18 cellular contexts compared by ENCODE assay signal in the genomic region with DNA sequence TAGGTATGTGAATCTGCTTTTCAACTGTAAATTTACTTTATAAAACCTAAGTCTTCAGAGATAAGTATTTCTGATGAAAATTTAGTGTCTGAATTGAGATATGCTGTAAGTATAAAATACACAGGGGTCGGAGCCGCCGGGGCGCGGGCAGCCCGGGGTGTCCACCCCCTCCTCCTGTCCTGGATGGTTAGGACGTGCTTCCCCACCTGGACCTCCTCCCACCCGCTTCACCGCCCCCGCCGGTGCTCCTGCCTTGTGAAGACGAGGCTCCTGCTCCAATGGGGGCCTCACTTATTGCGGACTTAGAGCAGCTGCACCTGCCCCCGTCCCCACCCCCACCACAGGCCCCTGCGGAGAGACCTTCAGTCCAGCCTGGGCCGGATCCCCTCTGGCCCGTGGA. TPM values are rescaled to one million over a fixed set of nuclear protein-coding genes. Genes with fewer than 3 reads are reported as not detected.
A peak's percentile ranks its signal among the peaks of the same experiment; 100 is the strongest.
DNase-seq lines count a peak whose midpoint lies in the region; ATAC-seq and TF ChIP-seq lines count a peak whose summit lies in the region.
"Had no signal": no experiment of that assay in that cellular context is flagged by ENCODE, and none has a peak within 500 bp of the region (broad histone marks: within the 10 kb centered on the region; RNA-seq: fewer than 3 reads in every experiment).

No MANE protein-coding gene starts in this region.

- no peak overlapping the region for H3K4me3 Mint-ChIP-seq in neural progenitor cell
- H3K4me3 Mint-ChIP-seq: B cell; CD4-positive, alpha-beta T cell; CD8-positive, alpha-beta T cell had no signal

- no peaks in the 10 kb centered on the region for H3K79me2 ChIP-seq in neural progenitor cell (ENCODE audit: low read depth)

- TF ChIP-seq POLR2A in spleen (IDR thresholded peaks at IDR 0.05): no peak

- H3K27ac ChIP-seq in neural progenitor cell (no peak overlapping the region), spleen (no peak overlapping the region)
- H3K27ac ChIP-seq: 22Rv1; A549; BLaER1 treated with 17β-estradiol and CSF1 and Interleukin-3, amounts not matched to agents 10 nM and 100 nM; C4-2B had no signal

- H3K36me3 ChIP-seq in neural progenitor cell (no peaks in the 10 kb centered on the region), spleen (no peaks in the 10 kb centered on the region)
- H3K36me3 ChIP-seq: BLaER1 treated with 17β-estradiol and CSF1 and Interleukin-3, amounts not matched to agents 10 nM and 100 nM had no signal

- ATAC-seq in HG02678 (IDR thresholded peaks at IDR 0.05; ENCODE audit: unreplicated experiment): no peak
- ATAC-seq: A549; CD8-positive, alpha-beta T cell had no signal

- H3K9me3 Mint-ChIP-seq in neural progenitor cell: no peaks in the 10 kb centered on the region
- H3K9me3 Mint-ChIP-seq: CD4-positive, alpha-beta T cell; CD8-positive, alpha-beta T cell had no signal

- intact Hi-C loops in spleen (cut with DNase I; ENCODE audit: low total_unique reads): no loop called here

- no peak overlapping the region for H3K4me2 ChIP-seq in neural progenitor cell
- H3K4me2 ChIP-seq: A549; BLaER1 treated with 17β-estradiol and CSF1 and Interleukin-3, amounts not matched to agents 10 nM and 100 nM had no signal

- H2AFZ ChIP-seq in neural progenitor cell (replicated peaks): peak overlapping the region; percentile 64

- TF ChIP-seq CTCF in neural progenitor cell (IDR thresholded peaks at IDR 0.05) (no peak), spleen (IDR thresholded peaks at IDR 0.05 in 8 of 11, conservative IDR thresholded peaks at IDR 0.05 in 3 of 11) (no peak)

- H3K27me3 ChIP-seq in neural progenitor cell (no peaks in the 10 kb centered on the region), spleen (replicated peaks in 1 of 7) (peaks cover 0 to 37% (median 0%) of the 10 kb centered on the region in 7 donors)
- H3K27me3 ChIP-seq: BLaER1 treated with 17β-estradiol and CSF1 and Interleukin-3, amounts not matched to agents 10 nM and 100 nM had no signal

- 83 to 88% (median 87%) methylated on average over 17 of the region's 17 CpGs for WGBS in spleen, 5 donors

- no peak overlapping the region for H3K4me3 ChIP-seq in neural progenitor cell
- no peak overlapping the region for H3K4me3 ChIP-seq in spleen
- H3K4me3 ChIP-seq: A549; BLaER1 treated with 17β-estradiol and CSF1 and Interleukin-3, amounts not matched to agents 10 nM and 100 nM had no signal

- H3K36me3 Mint-ChIP-seq in neural progenitor cell: no peaks in the 10 kb centered on the region
- H3K36me3 Mint-ChIP-seq: CD8-positive, alpha-beta T cell had no signal

- no peaks in the 10 kb centered on the region for H3K4me1 Mint-ChIP-seq in neural progenitor cell
- H3K4me1 Mint-ChIP-seq: B cell had no signal

- H3K4me1 ChIP-seq in neural progenitor cell: peaks cover 3% of the 10 kb centered on the region
- H3K4me1 ChIP-seq in spleen: no peaks in the 10 kb centered on the region
- H3K4me1 ChIP-seq: A549 had no signal

- H3K27ac Mint-ChIP-seq in neural progenitor cell: no peak overlapping the region
- H3K27ac Mint-ChIP-seq: B cell; CD4-positive, alpha-beta T cell; CD8-positive, alpha-beta T cell had no signal

- H3F3A ChIP-seq in neural progenitor cell (ENCODE audit: low read depth): no peaks in the 10 kb centered on the region

- peaks cover 8% of the 10 kb centered on the region for H3K27me3 Mint-ChIP-seq in neural progenitor cell (ENCODE audit: insufficient read depth, low read depth)
- H3K27me3 Mint-ChIP-seq: CD4-positive, alpha-beta T cell had no signal

- H3K9me3 ChIP-seq in neural progenitor cell (ENCODE audit: low read depth): no peaks in the 10 kb centered on the region
- no peaks in the 10 kb centered on the region for H3K9me3 ChIP-seq in spleen
- H3K9me3 ChIP-seq: A549; BLaER1 treated with 17β-estradiol and CSF1 and Interleukin-3, amounts not matched to agents 10 nM and 100 nM; Caco-2 had no signal

- no peaks in the 10 kb centered on the region for H4K20me1 ChIP-seq in neural progenitor cell (ENCODE audit: low read depth)
- H4K20me1 ChIP-seq: BLaER1 treated with 17β-estradiol and CSF1 and Interleukin-3, amounts not matched to agents 10 nM and 100 nM had no signal

- peak; percentile 55 for DNase-seq in NCI-H146 (lab: John Stamatoyannopoulos, UW)
- DNase-seq in NCI-H146 treated with DMSO at 0.1 percent for 48 hours (lab: John Stamatoyannopoulos, UW; ENCODE audit: unreplicated experiment): no peak
- no peak for DNase-seq in neural progenitor cell (ENCODE audit: low spot score)
- DNase-seq in spleen: peak; percentile 49
- DNase-seq in iPS-NIHi11 (ENCODE audit: low spot score): no peak
- DNase-seq: AML-193; Caco-2; Calu3; CD4-positive, alpha-beta T cell; CD8-positive, alpha-beta T cell; DMS79 treated with DMSO at 0.1 percent for 48 hours; GF-D8 had no signal

- H3K9ac ChIP-seq in neural progenitor cell: no peak overlapping the region
- H3K9ac ChIP-seq: BLaER1 treated with 17β-estradiol and CSF1 and Interleukin-3, amounts not matched to agents 10 nM and 100 nM had no signal

RNA-seq across cellular contexts. Expression of gene PHF21A, which starts 21.3 kb away (rescaled TPM):
- 33.9 and 49.6 TPM in 2 replicates for total RNA-seq in neural progenitor cell (ENCODE audit: low replicate concordance)
- 100 to 1,000 TPM in 2 of 7 donors, 10 to 100 TPM in 5; 74.0 to 110 (median 85.3) TPM for total RNA-seq in spleen
- polyA plus RNA-seq in spleen: 10 to 100 TPM in 2 of 3 donors, 1 to 10 TPM in 1; 9.2 to 22.0 (median 12.4) TPM

Comparison
In these comparisons a context has a peak if more than half of its experiments do, and no peak if none do; other contexts are left out.
1. DNase-seq: peak in NCI-H146 (single experiment) and spleen (single experiment); none in NCI-H146 treated with DMSO at 0.1 percent for 48 hours (single experiment), neural progenitor cell (single experiment) and iPS-NIHi11 (single experiment).